ENCODE assay signal across 19 cellular contexts in the genomic region with DNA sequence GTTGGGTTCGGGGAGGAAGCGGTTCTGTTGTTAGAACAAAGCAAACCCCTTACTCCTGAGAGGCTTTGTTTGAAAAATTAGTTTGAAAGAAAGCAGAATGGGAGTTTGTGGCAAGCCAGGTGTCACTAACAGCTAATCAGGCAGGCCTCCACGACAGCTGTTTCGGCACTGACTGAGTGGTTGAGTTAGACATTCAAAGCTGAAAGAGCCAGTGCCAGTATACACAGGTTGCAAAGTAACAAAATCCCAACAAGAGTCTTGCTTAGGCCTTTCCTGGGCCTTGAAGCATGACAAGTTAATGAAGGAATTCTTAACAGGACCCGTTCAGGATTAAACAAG.
"Had no signal": no experiment of that assay in that cellular context is flagged by ENCODE, and none has a peak within 500 bp of the region (broad histone marks: within the 10 kb centered on the region; RNA-seq: fewer than 3 reads in every experiment).

No MANE protein-coding gene starts in this region.

- DNase-seq: cortex of kidney; dorsolateral prefrontal cortex; effector CD8-positive, alpha-beta T cell; head of caudate nucleus; hippocampal formation; kidney glomerular epithelial cell; mammary epithelial cell; mucosa of descending colon; naive thymus-derived CD8-positive, alpha-beta T cell; occipital lobe; pancreas; retina; stimulated activated CD4-positive, alpha-beta T cell treated with anti-CD3 and anti-CD28 coated beads, Interleukin-2, amount 100 ng/mL, for 24 hours; stimulated activated CD4-positive, alpha-beta T cell treated with anti-CD3 and anti-CD28 coated beads, Interleukin-4, amount 100 ng/mL, for 4 hours; stimulated activated naive B cell treated with anti-CD40 and anti-IgM and Interleukin-4, amounts not matched to agents 10 μg/mL and 1 μg/mL and 100 μg/mL, for 72 hours; stimulated activated naive CD8-positive, alpha-beta T cell treated with anti-CD3 and anti-CD28 coated beads, Interleukin-15, amount 100 ng/mL, for 72 hours; testis had no signal

- H3K36me3 ChIP-seq: pancreas, prostate gland, tibial nerve had no signal

- H3K27me3 Mint-ChIP-seq: stimulated activated naive CD8-positive, alpha-beta T cell treated with anti-CD3 and anti-CD28 coated beads, Interleukin-15, amount 100 ng/mL, for 72 hours had no signal

- H3K27ac Mint-ChIP-seq: naive thymus-derived CD8-positive, alpha-beta T cell; stimulated activated naive B cell treated with anti-CD40 and anti-IgM and Interleukin-4, amounts not matched to agents 10 μg/mL and 1 μg/mL and 100 μg/mL, for 72 hours; stimulated activated naive CD8-positive, alpha-beta T cell treated with anti-CD3 and anti-CD28 coated beads, Interleukin-15, amount 100 ng/mL, for 72 hours had no signal

- H3K27ac ChIP-seq: dorsolateral prefrontal cortex, pancreas, prostate gland, testis, tibial nerve had no signal

- H3K27me3 ChIP-seq: pancreas, testis, tibial nerve had no signal

- H3K9me3 ChIP-seq: mucosa of descending colon, pancreas, prostate gland, testis, tibial nerve had no signal

- H3K4me3 ChIP-seq: dorsolateral prefrontal cortex, mucosa of descending colon, pancreas, prostate gland, testis, tibial nerve had no signal

- H3K4me1 Mint-ChIP-seq: naive thymus-derived CD8-positive, alpha-beta T cell; stimulated activated naive B cell treated with anti-CD40 and anti-IgM and Interleukin-4, amounts not matched to agents 10 μg/mL and 1 μg/mL and 100 μg/mL, for 72 hours; stimulated activated naive CD8-positive, alpha-beta T cell treated with anti-CD3 and anti-CD28 coated beads, Interleukin-15, amount 100 ng/mL, for 72 hours had no signal

- H3K4me3 Mint-ChIP-seq: naive thymus-derived CD8-positive, alpha-beta T cell; stimulated activated naive B cell treated with anti-CD40 and anti-IgM and Interleukin-4, amounts not matched to agents 10 μg/mL and 1 μg/mL and 100 μg/mL, for 72 hours; stimulated activated naive CD8-positive, alpha-beta T cell treated with anti-CD3 and anti-CD28 coated beads, Interleukin-15, amount 100 ng/mL, for 72 hours had no signal

- H3K36me3 Mint-ChIP-seq: stimulated activated naive B cell treated with anti-CD40 and anti-IgM and Interleukin-4, amounts not matched to agents 10 μg/mL and 1 μg/mL and 100 μg/mL, for 72 hours had no signal

- H3K4me1 ChIP-seq: pancreas, prostate gland, testis, tibial nerve had no signal
